9 cellular contexts compared by ENCODE assay signal in genomic region chr4:149897784-149898183, GRCh38.
DNase-seq lines count a peak whose midpoint lies in the region; ATAC-seq and TF ChIP-seq lines count a peak whose summit lies in the region.
"Had no signal": no experiment of that assay in that cellular context is flagged by ENCODE, and none has a peak within 500 bp of the region (broad histone marks: within the 10 kb centered on the region; RNA-seq: fewer than 3 reads in every experiment).

No MANE protein-coding gene starts in this region.

- no peaks in the 10 kb centered on the region for H3K4me1 Mint-ChIP-seq in natural killer cell

- DNase-seq in COR-L47 (lab: John Stamatoyannopoulos, UW) = peak; percentile 12
- no peak for DNase-seq in Panc1 (ENCODE audit: low read depth, low spot score)
- DNase-seq in kidney epithelial cell (ENCODE audit: low read depth) = no peak
- no peak for DNase-seq in natural killer cell
- no peak for DNase-seq in stimulated activated CD4-positive, alpha-beta T cell treated with anti-CD3 and anti-CD28 coated beads, Interleukin-1b, Interleukin-23, amount 100 ng/mL, for 48 hours
- DNase-seq in SHP77 treated with DMSO at 0.1 percent for 48 hours (lab: John Stamatoyannopoulos, UW) = no peak
- DNase-seq: activated CD8-positive, alpha-beta memory T cell treated with anti-CD3 and anti-CD28 coated beads, Interleukin-2, amount 50 U/mL, for 4 hours had no signal

- no peak overlapping the region for H3K4me3 ChIP-seq in Panc1 (ENCODE audit: low read depth in 2 of 2, low read length in 2 of 2)
- no peak overlapping the region for H3K4me3 ChIP-seq in kidney epithelial cell (ENCODE audit: low read depth, low read length)

- no TSS peak for BruUV-seq in Panc1 (replicated peaks; lab: Mats Ljungman, UMichigan)

- in situ Hi-C loops in Panc1 (cut with HindIII; ENCODE audit: low pct_unique_long_range_greater_than_20kb, low sequenced_read_pairs) = no loop called here

- peaks cover 0 to under 1% of the 10 kb centered on the region in 2 donors for H3K27me3 Mint-ChIP-seq in natural killer cell (ENCODE audit: low read depth in 2 of 2)

- no peaks in the 10 kb centered on the region for H3K27me3 ChIP-seq in Panc1 (ENCODE audit: control insufficient read depth, insufficient read depth, low read length)
- no peaks in the 10 kb centered on the region for H3K27me3 ChIP-seq in kidney epithelial cell (ENCODE audit: control insufficient read depth, insufficient read depth, low read length)

- POLR2A ChIA-PET in Panc1 (lab: Charles Lee) = no interaction called here

- no peak overlapping the region for H3K4me3 Mint-ChIP-seq in natural killer cell

- no peaks in the 10 kb centered on the region for H3K36me3 Mint-ChIP-seq in natural killer cell

- TF ChIP-seq CTCF in Panc1 (IDR thresholded peaks at IDR 0.05) (peak; percentile 45; the same call in 1 of the 2 replicates), kidney epithelial cell (IDR thresholded peaks at IDR 0.05; ENCODE audit: insufficient read depth, low read length, poor library complexity, severe bottlenecking) (peak; percentile 42), natural killer cell (IDR thresholded peaks at IDR 0.05) (no peak)

- H3K27ac Mint-ChIP-seq in natural killer cell = no peak overlapping the region

- ATAC-seq in GM21717 (IDR thresholded peaks at IDR 0.05; ENCODE audit: unreplicated experiment) (peak; percentile 60), Panc1 (no peak), natural killer cell (no peak), HG03045 (IDR thresholded peaks at IDR 0.05; ENCODE audit: unreplicated experiment) (no peak)

- CTCF ChIA-PET in Panc1 (lab: Charles Lee) = no interaction called here

- no peak overlapping the region for H3K27ac ChIP-seq in Panc1 (ENCODE audit: low read length)

- H3K4me1 ChIP-seq in Panc1 (ENCODE audit: control insufficient read depth, insufficient read depth, low read length) = no peaks in the 10 kb centered on the region

- no peaks in the 10 kb centered on the region for H3K9me3 ChIP-seq in Panc1 (ENCODE audit: control insufficient read depth, insufficient read depth, low read depth, low read length)

- H3K36me3 ChIP-seq in Panc1 (ENCODE audit: control insufficient read depth, insufficient read depth, low read length) (no peaks in the 10 kb centered on the region), kidney epithelial cell (ENCODE audit: control insufficient read depth, insufficient read depth, low read length) (no peaks in the 10 kb centered on the region)

- intact Hi-C loops in Panc1 (cut with micrococcal nuclease; ENCODE audit: unreplicated experiment) (loop anchor here (1.0 kb wide), 1 partner anchor 526 kb away; no protein-coding TSS in a partner anchor), natural killer cell (cut with micrococcal nuclease) (no loop called here)

- H3K9me3 Mint-ChIP-seq in natural killer cell = peaks cover 0 to 1% of the 10 kb centered on the region in 2 donors
